Comparison of ENCODE assay signal across 8 cellular contexts in genomic region chr20:31720486-31721407, GRCh38. TPM values are rescaled to one million over a fixed set of nuclear protein-coding genes. Genes with fewer than 3 reads are reported as not detected.
A peak's percentile ranks its signal among the peaks of the same experiment; 100 is the strongest.
DNase-seq lines count a peak whose midpoint lies in the region; ATAC-seq and TF ChIP-seq lines count a peak whose summit lies in the region.

No MANE protein-coding gene starts in this region.

- peak overlapping the region; percentile 4 to 22 for H3K4me3 ChIP-seq in neutrophil (ENCODE audit: low read depth in 1 of 2, low read length in 1 of 2)
- H3K4me3 ChIP-seq in BE2C (ENCODE audit: low read depth, low read length): no peak overlapping the region

- H3K27ac Mint-ChIP-seq in T-helper 2 cell treated with Interferon-gamma antibody and Interleukin-4, amounts not matched to agents 5 μg/mL and 100 μg/mL, for 36 hours: peak overlapping the region; percentile 95

- DNase-seq in activated T-cell treated with anti-CD3 and anti-CD28 coated beads, Interleukin-2, amount 50 U/mL, for 1 hour: peak; percentile 27
- DNase-seq in activated T-cell treated with anti-CD3 and anti-CD28 coated beads for 4 hours: no peak
- DNase-seq in T-helper 2 cell treated with Interferon-gamma antibody and Interleukin-4, amounts not matched to agents 5 μg/mL and 100 μg/mL, for 36 hours (ENCODE audit: low spot score): peak; percentile 17
- no peak for DNase-seq in epithelial cell of prostate (ENCODE audit: low read depth, low spot score)
- DNase-seq in BE2C: no peak

- TF ChIP-seq CTCF in neutrophil (IDR thresholded peaks at IDR 0.05) (no peak), BE2C (IDR thresholded peaks at IDR 0.05; ENCODE audit: low read depth, low read length) (no peak)

- H3K27me3 Mint-ChIP-seq in T-helper 2 cell treated with Interferon-gamma antibody and Interleukin-4, amounts not matched to agents 5 μg/mL and 100 μg/mL, for 36 hours (ENCODE audit: low read depth): no peaks in the 10 kb centered on the region

- peaks cover 50% of the 10 kb centered on the region for H3K4me1 Mint-ChIP-seq in T-helper 2 cell treated with Interferon-gamma antibody and Interleukin-4, amounts not matched to agents 5 μg/mL and 100 μg/mL, for 36 hours (ENCODE audit: low read depth)

- ATAC-seq in GM18909 (IDR thresholded peaks at IDR 0.05; ENCODE audit: poor library complexity, unreplicated experiment) (no peak), GM19397 (IDR thresholded peaks at IDR 0.05; ENCODE audit: unreplicated experiment) (no peak)

- H3K27me3 ChIP-seq in neutrophil (no peaks in the 10 kb centered on the region), BE2C (no peaks in the 10 kb centered on the region)

- no peaks in the 10 kb centered on the region for H3K9me3 Mint-ChIP-seq in T-helper 2 cell treated with Interferon-gamma antibody and Interleukin-4, amounts not matched to agents 5 μg/mL and 100 μg/mL, for 36 hours

- peaks cover 21% of the 10 kb centered on the region for H3K36me3 ChIP-seq in neutrophil
- peaks cover 12% of the 10 kb centered on the region for H3K36me3 ChIP-seq in BE2C

- H3K9me3 ChIP-seq in neutrophil: no peaks in the 10 kb centered on the region
- H3K9me3 ChIP-seq in BE2C: no peaks in the 10 kb centered on the region

- H3K4me3 Mint-ChIP-seq in T-helper 2 cell treated with Interferon-gamma antibody and Interleukin-4, amounts not matched to agents 5 μg/mL and 100 μg/mL, for 36 hours: peak overlapping the region; percentile 94

- H3K27ac ChIP-seq in epithelial cell of prostate: peak overlapping the region; percentile 100
- H3K27ac ChIP-seq in neutrophil: peak overlapping the region; percentile 96

- H3K36me3 Mint-ChIP-seq in T-helper 2 cell treated with Interferon-gamma antibody and Interleukin-4, amounts not matched to agents 5 μg/mL and 100 μg/mL, for 36 hours (ENCODE audit: low read depth): peaks cover 60% of the 10 kb centered on the region

- H3K4me1 ChIP-seq in neutrophil (ENCODE audit: control insufficient read depth in 1 of 2, insufficient read depth in 1 of 2, low read depth in 1 of 2, low read length in 1 of 2) (peaks cover 56 to 60% of the 10 kb centered on the region in 2 experiments), BE2C (peaks cover 4% of the 10 kb centered on the region)

RNA-seq across cellular contexts. Expression of gene BCL2L1, which starts 1.9 kb away (rescaled TPM):
- polyA plus RNA-seq in BE2C (2012; ENCODE audit: insufficient read depth, insufficient read length, low read depth): 101 TPM

RNA-seq across cellular contexts. Expression of gene TPX2, which starts 18.3 kb away (rescaled TPM):
- polyA plus RNA-seq in BE2C (2012; ENCODE audit: insufficient read depth, insufficient read length, low read depth): 13.8 TPM

Comparison
In these comparisons a context has a peak if more than half of its experiments do, and no peak if none do; other contexts are left out.
1. DNase-seq: peak in activated T-cell treated with anti-CD3 and anti-CD28 coated beads, Interleukin-2, amount 50 U/mL, for 1 hour (single experiment) and T-helper 2 cell treated with Interferon-gamma antibody and Interleukin-4, amounts not matched to agents 5 μg/mL and 100 μg/mL, for 36 hours (single experiment); none in activated T-cell treated with anti-CD3 and anti-CD28 coated beads for 4 hours (single experiment), epithelial cell of prostate (single experiment) and BE2C (single experiment).